6 cellular contexts compared by ENCODE assay signal in genomic region chr6:47164877-47165276, GRCh38.
"Had no signal": no experiment of that assay in that cellular context is flagged by ENCODE, and none has a peak within 500 bp of the region (broad histone marks: within the 10 kb centered on the region; RNA-seq: fewer than 3 reads in every experiment).

No MANE protein-coding gene starts in this region.

- H2AFZ ChIP-seq: GM23338 had no signal

- DNase-seq: H9, HCEC 1CT, HFFc6, Kasumi-1, KG1 had no signal

- H3K4me3 ChIP-seq: GM23338 had no signal

- H3K4me2 ChIP-seq: GM23338 had no signal

- H3K4me3 Mint-ChIP-seq: GM23338, H9, HFFc6 had no signal

- ATAC-seq: GM23338 had no signal

- H3K27ac Mint-ChIP-seq: GM23338, H9, HFFc6 had no signal

- H3K9me3 Mint-ChIP-seq: GM23338, H9, HFFc6 had no signal
